23 cellular contexts compared by ENCODE assay signal in genomic region chr4:77710125-77710524, GRCh38.
"Had no signal": no experiment of that assay in that cellular context is flagged by ENCODE, and none has a peak within 500 bp of the region (broad histone marks: within the 10 kb centered on the region; RNA-seq: fewer than 3 reads in every experiment).

No MANE protein-coding gene starts in this region.

- H3K27me3 Mint-ChIP-seq: effector memory CD8-positive, alpha-beta T cell; stimulated activated memory B cell treated with anti-CD40 and anti-IgM and Interleukin-4, amounts not matched to agents 10 μg/mL and 1 μg/mL and 100 μg/mL, for 72 hours; stimulated activated naive CD8-positive, alpha-beta T cell treated with anti-CD3 and anti-CD28 coated beads, Interleukin-15, Interleukin-2, amounts not matched to agents 100 ng/mL and 50 ng/mL, for 24 hours had no signal

- H3K4me1 ChIP-seq: esophagus squamous epithelium, left ventricle myocardium inferior, lower lobe of right lung, prostate gland, right atrium auricular region, spleen, suprapubic skin, transverse colon, upper lobe of right lung, uterus had no signal

- H3K9me3 ChIP-seq: esophagus squamous epithelium, left ventricle myocardium inferior, lower lobe of right lung, prostate gland, right atrium auricular region, sigmoid colon, spleen, suprapubic skin, transverse colon, upper lobe of right lung, uterus had no signal

- H3K36me3 ChIP-seq: left ventricle myocardium inferior, lower lobe of right lung, prostate gland, right atrium auricular region, sigmoid colon, suprapubic skin, transverse colon, upper lobe of right lung, uterus had no signal

- H3K9me3 Mint-ChIP-seq: effector memory CD8-positive, alpha-beta T cell; nephron; stimulated activated memory B cell treated with anti-CD40 and anti-IgM and Interleukin-4, amounts not matched to agents 10 μg/mL and 1 μg/mL and 100 μg/mL, for 72 hours; stimulated activated naive CD8-positive, alpha-beta T cell treated with anti-CD3 and anti-CD28 coated beads, Interleukin-15, Interleukin-2, amounts not matched to agents 100 ng/mL and 50 ng/mL, for 24 hours had no signal

- DNase-seq: cerebellar nuclear complex; cortex of kidney; effector memory CD8-positive, alpha-beta T cell; erythroblast; esophagus squamous epithelium; foreskin melanocyte; left ventricle myocardium inferior; lower lobe of right lung; nucleus accumbens; sigmoid colon; spleen; stimulated activated CD4-positive, alpha-beta T cell treated with anti-CD3 and anti-CD28 coated beads, Interleukin-4, amount 100 ng/mL, for 4 hours; transverse colon; upper lobe of right lung; uterus had no signal

- H3K4me3 ChIP-seq: esophagus squamous epithelium, left ventricle myocardium inferior, lower lobe of right lung, prostate gland, right atrium auricular region, sigmoid colon, spleen, suprapubic skin, transverse colon, upper lobe of right lung, uterus had no signal

- H3K27ac Mint-ChIP-seq: stimulated activated memory B cell treated with anti-CD40 and anti-IgM and Interleukin-4, amounts not matched to agents 10 μg/mL and 1 μg/mL and 100 μg/mL, for 72 hours; stimulated activated naive CD8-positive, alpha-beta T cell treated with anti-CD3 and anti-CD28 coated beads, Interleukin-15, Interleukin-2, amounts not matched to agents 100 ng/mL and 50 ng/mL, for 24 hours had no signal

- H3K4me1 Mint-ChIP-seq: stimulated activated memory B cell treated with anti-CD40 and anti-IgM and Interleukin-4, amounts not matched to agents 10 μg/mL and 1 μg/mL and 100 μg/mL, for 72 hours had no signal

- H3K27me3 ChIP-seq: esophagus squamous epithelium, right atrium auricular region, sigmoid colon, spleen, suprapubic skin, transverse colon, upper lobe of right lung, uterus had no signal

- H3K27ac ChIP-seq: esophagus squamous epithelium, left ventricle myocardium inferior, lower lobe of right lung, prostate gland, right atrium auricular region, sigmoid colon, spleen, suprapubic skin, transverse colon, upper lobe of right lung, uterus had no signal

- ATAC-seq: effector memory CD8-positive, alpha-beta T cell; lower lobe of right lung; stimulated activated memory B cell treated with anti-CD40 and anti-IgM and Interleukin-4, amounts not matched to agents 10 μg/mL and 1 μg/mL and 100 μg/mL, for 72 hours; upper lobe of right lung had no signal

- FAIRE-seq: endometrium, keratinocyte had no signal

- H3K4me3 Mint-ChIP-seq: effector memory CD8-positive, alpha-beta T cell; nephron; stimulated activated memory B cell treated with anti-CD40 and anti-IgM and Interleukin-4, amounts not matched to agents 10 μg/mL and 1 μg/mL and 100 μg/mL, for 72 hours; stimulated activated naive CD8-positive, alpha-beta T cell treated with anti-CD3 and anti-CD28 coated beads, Interleukin-15, Interleukin-2, amounts not matched to agents 100 ng/mL and 50 ng/mL, for 24 hours had no signal
